8 cellular contexts compared by ENCODE assay signal in the genomic region with DNA sequence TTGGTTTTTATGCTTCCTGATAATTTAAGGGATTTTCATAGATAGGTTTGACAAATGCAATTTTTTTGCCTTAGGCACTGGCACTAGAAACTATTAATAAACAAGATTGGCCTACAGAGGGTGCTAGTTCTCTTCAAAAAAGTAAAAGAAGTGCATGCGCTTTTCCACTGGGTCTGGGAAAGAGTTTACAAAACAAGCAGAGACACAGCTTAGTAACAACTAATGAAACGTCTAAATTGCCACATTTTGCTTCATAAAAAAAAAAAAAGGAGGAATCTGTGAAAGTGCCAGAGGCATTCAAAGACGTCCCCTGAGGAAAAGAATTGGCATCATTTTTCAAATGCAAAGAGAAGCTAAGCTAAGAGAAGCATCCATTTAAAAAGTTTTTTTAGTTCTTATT. TPM values are rescaled to one million over a fixed set of nuclear protein-coding genes. Genes with fewer than 3 reads are reported as not detected.
A peak's percentile ranks its signal among the peaks of the same experiment; 100 is the strongest.
DNase-seq lines count a peak whose midpoint lies in the region; ATAC-seq, FAIRE-seq and TF ChIP-seq lines count a peak whose summit lies in the region.

No MANE protein-coding gene starts in this region.

- H3K4me3 ChIP-seq in SJCRH30, result no peak overlapping the region

- no peaks in the 10 kb centered on the region for H3K36me3 ChIP-seq in SJCRH30

- H3K9me3 ChIP-seq in SJCRH30 (replicated peaks), result 0 out of 2 replicates have a peak, but pooled peaks cover 3% of the 10 kb centered on the region

- H3K27ac ChIP-seq in SJCRH30, result no peak overlapping the region

- no peak for ATAC-seq in HG02588 (IDR thresholded peaks at IDR 0.05; ENCODE audit: unreplicated experiment)

- no peaks in the 10 kb centered on the region for H3K4me1 ChIP-seq in SJCRH30

- DNase-seq in Caki2 (ENCODE audit: low read depth) (peak; percentile 47), GM20000 (ENCODE audit: low spot score) (no peak), NCI-H1092 (lab: John Stamatoyannopoulos, UW) (peak; percentile 46), SJCRH30 (peak; percentile 17 to 70), middle frontal gyrus (ENCODE audit: extremely low spot score, low spot score) (peak; percentile 54), ecto neural progenitor cell (ENCODE audit: low spot score) (no peak)

- peak; percentile 87 for FAIRE-seq in endometrium (lab: Jason Lieb, UNC)

- no peaks in the 10 kb centered on the region for H3K27me3 ChIP-seq in SJCRH30

- peak; percentile 10 for TF ChIP-seq CTCF in GM20000 (IDR thresholded peaks at IDR 0.05; ENCODE audit: extremely low read depth, missing control alignments)

- in situ Hi-C loops in Caki2 (cut with HindIII; ENCODE audit: low pct_unique_long_range_greater_than_20kb, low sequenced_read_pairs), result no loop called here

RNA-seq across cellular contexts. Expression of gene EEA1, which starts 58.3 kb away (rescaled TPM):
- total RNA-seq in Caki2 (2014; rRNA removed; shearing (Covaris generic); ENCODE audit: low replicate concordance), result 9.7 and 17.4 TPM in 2 replicates
- 8.2 and 13.6 TPM in 2 replicates for total RNA-seq in SJCRH30 (2014; rRNA removed; shearing (Covaris generic))

Comparison
In these comparisons a context has a peak if more than half of its experiments do, and no peak if none do; other contexts are left out.
1. DNase-seq: peak in Caki2 (single experiment), NCI-H1092 (single experiment), SJCRH30 (2 of 2) and middle frontal gyrus (single experiment); none in GM20000 (single experiment) and ecto neural progenitor cell (single experiment).